Comparison of ENCODE assay signal across 13 cellular contexts in the genomic region with DNA sequence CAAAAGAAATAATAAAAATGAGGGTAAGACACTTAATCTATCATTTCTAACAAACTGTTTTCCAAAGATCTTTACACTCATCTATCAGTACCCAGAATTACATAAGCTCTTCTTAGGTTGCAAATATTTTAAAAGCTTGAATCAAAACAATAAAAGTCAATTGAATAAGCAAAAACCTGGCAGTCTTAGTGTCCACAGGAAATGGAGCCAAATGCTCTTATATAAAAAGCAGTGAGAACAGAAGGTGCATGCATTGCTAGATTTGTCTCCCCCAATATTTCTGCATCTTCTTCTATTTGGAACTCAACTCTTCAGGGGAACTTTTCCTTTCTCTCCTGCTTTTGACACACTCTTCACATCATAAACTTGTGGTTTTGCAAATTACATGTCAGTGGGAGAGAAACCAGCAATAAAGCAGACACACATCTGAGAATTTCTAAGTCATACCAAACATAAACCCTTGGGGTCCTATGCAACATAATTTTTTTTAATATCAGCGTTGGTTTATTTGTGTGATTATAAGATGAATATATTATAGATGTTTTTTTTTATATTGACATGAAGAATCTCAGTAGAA.
"Had no signal": no experiment of that assay in that cellular context is flagged by ENCODE, and none has a peak within 500 bp of the region (broad histone marks: within the 10 kb centered on the region; RNA-seq: fewer than 3 reads in every experiment).

No MANE protein-coding gene starts in this region.

- H3K4me1 ChIP-seq: pancreas had no signal

- DNase-seq: activated gamma-delta T cell treated with Interleukin-2 at 50 U/mL for 16 hours; activated T-cell treated with anti-CD3 and anti-CD28 coated beads, Interleukin-2, amount 50 U/mL, for 1 hour; dermis blood vessel endothelial cell; effector memory CD8-positive, alpha-beta T cell; islet precursor cell; mammary epithelial cell; pancreas; stimulated activated CD4-positive, alpha-beta T cell treated with anti-CD3 and anti-CD28 coated beads, Interleukin-1b, Interleukin-23, amount 100 ng/mL, for 48 hours; stimulated activated naive CD8-positive, alpha-beta T cell treated with anti-CD3 and anti-CD28 coated beads, Interleukin-15, amount 100 ng/mL, for 72 hours had no signal

- H3K9me3 Mint-ChIP-seq: stimulated activated naive CD8-positive, alpha-beta T cell treated with anti-CD3 and anti-CD28 coated beads, Interleukin-15, amount 100 ng/mL, for 72 hours had no signal

- H3K36me3 ChIP-seq: gastroesophageal sphincter, pancreas had no signal

- H3K27ac ChIP-seq: epithelial cell of prostate, gastroesophageal sphincter, pancreas, VCaP had no signal

- H3K27ac Mint-ChIP-seq: type B pancreatic cell had no signal

- H3K27me3 Mint-ChIP-seq: effector memory CD8-positive, alpha-beta T cell; stimulated activated naive CD8-positive, alpha-beta T cell treated with anti-CD3 and anti-CD28 coated beads, Interleukin-15, amount 100 ng/mL, for 72 hours; type B pancreatic cell had no signal

- H3K4me3 Mint-ChIP-seq: type B pancreatic cell had no signal

- H3K36me3 Mint-ChIP-seq: type B pancreatic cell had no signal

- H3K4me3 ChIP-seq: gastroesophageal sphincter, pancreas had no signal

- H3K9me3 ChIP-seq: gastroesophageal sphincter, pancreas had no signal

- ATAC-seq: gastroesophageal sphincter, pancreas had no signal

- H3K27me3 ChIP-seq: gastroesophageal sphincter, pancreas had no signal
